In genomic region chr5:82169892-82170291, GRCh38 we compare ENCODE assay signal across 23 cellular contexts.
DNase-seq lines count a peak whose midpoint lies in the region; ATAC-seq, FAIRE-seq and TF ChIP-seq lines count a peak whose summit lies in the region.
"Had no signal": no experiment of that assay in that cellular context is flagged by ENCODE, and none has a peak within 500 bp of the region (broad histone marks: within the 10 kb centered on the region; RNA-seq: fewer than 3 reads in every experiment).

No MANE protein-coding gene starts in this region.

- H3K23me2 ChIP-seq in H9 (ENCODE audit: insufficient read length, low read depth, low read length, poor library complexity, severe bottlenecking) = no peaks in the 10 kb centered on the region

- POLR2A ChIA-PET in GM10248 (lab: Yijun Ruan, JAX) = no interaction called here

- no CpG with 5 or more reads among the region's 1 CpG for WGBS in H9 (ENCODE audit: extremely low coverage, insufficient read length, low lambda C conversion rate)
- 95% methylated on average over 1 of the region's 1 CpG for WGBS in esophagus muscularis mucosa

- no peak overlapping the region for H3K14ac ChIP-seq in H9 (ENCODE audit: insufficient read depth, low read length)

- H3K4me3 Mint-ChIP-seq in astrocyte (ENCODE audit: unreplicated experiment) = no peak overlapping the region
- no peak overlapping the region for H3K4me3 Mint-ChIP-seq in H9
- no peak overlapping the region for H3K4me3 Mint-ChIP-seq in natural killer cell treated with Interleukin-12 subunit alpha and Interleukin-12 subunit beta and Interleukin-15 and Interleukin-18, amount 100 ng/mL, for 72 hours
- H3K4me3 Mint-ChIP-seq: CD4-positive, CD25-positive, alpha-beta regulatory T cell; CD8-positive, alpha-beta memory T cell had no signal

- no peak overlapping the region for H2BK20ac ChIP-seq in H9 (ENCODE audit: low read depth, low read length, poor library complexity, severe bottlenecking)

- H2BK120ac ChIP-seq in H9 (ENCODE audit: low read depth, low read length, poor library complexity, severe bottlenecking) = no peak overlapping the region

- no peak overlapping the region for H3K23ac ChIP-seq in H9 (ENCODE audit: insufficient read length, low read depth, low read length)

- H3K36me3 Mint-ChIP-seq in astrocyte (ENCODE audit: low read depth, unreplicated experiment) = no peaks in the 10 kb centered on the region
- peaks cover 0 to 4% (median 0%) of the 10 kb centered on the region in 3 experiments; a peak in 1 of 7 replicates for H3K36me3 Mint-ChIP-seq in H9 (ENCODE audit: insufficient read depth in 1 of 3, low read depth in 3 of 3)
- no peaks in the 10 kb centered on the region for H3K36me3 Mint-ChIP-seq in natural killer cell treated with Interleukin-12 subunit alpha and Interleukin-12 subunit beta and Interleukin-15 and Interleukin-18, amount 100 ng/mL, for 72 hours
- H3K36me3 Mint-ChIP-seq: CD4-positive, CD25-positive, alpha-beta regulatory T cell had no signal

- no peak for ATAC-seq in natural killer cell treated with Interleukin-12 subunit alpha and Interleukin-12 subunit beta and Interleukin-15 and Interleukin-18, amount 100 ng/mL, for 72 hours
- no peak for ATAC-seq in GM21390 (IDR thresholded peaks at IDR 0.05; ENCODE audit: unreplicated experiment)

- H3K27me3 Mint-ChIP-seq in astrocyte (ENCODE audit: low read depth, unreplicated experiment) = no peaks in the 10 kb centered on the region
- H3K27me3 Mint-ChIP-seq in H9 (ENCODE audit: low read depth) = no peaks in the 10 kb centered on the region
- no peaks in the 10 kb centered on the region for H3K27me3 Mint-ChIP-seq in natural killer cell treated with Interleukin-12 subunit alpha and Interleukin-12 subunit beta and Interleukin-15 and Interleukin-18, amount 100 ng/mL, for 72 hours
- H3K27me3 Mint-ChIP-seq: CD4-positive, CD25-positive, alpha-beta regulatory T cell; CD8-positive, alpha-beta memory T cell had no signal

- peaks cover 27% of the 10 kb centered on the region for H3K4me1 Mint-ChIP-seq in astrocyte (ENCODE audit: low read depth, unreplicated experiment)
- peaks cover 36 to 39% of the 10 kb centered on the region in 2 experiments for H3K4me1 Mint-ChIP-seq in H9
- peaks cover 0 to 8% of the 10 kb centered on the region in 2 donors for H3K4me1 Mint-ChIP-seq in natural killer cell treated with Interleukin-12 subunit alpha and Interleukin-12 subunit beta and Interleukin-15 and Interleukin-18, amount 100 ng/mL, for 72 hours (ENCODE audit: low read depth in 2 of 2)

- no peak overlapping the region for H2BK5ac ChIP-seq in H9 (ENCODE audit: insufficient read length, low read length)

- no peak overlapping the region for H3K9ac ChIP-seq in astrocyte (ENCODE audit: low read length)
- no peak overlapping the region for H3K9ac ChIP-seq in H9 (ENCODE audit: extremely low read depth, insufficient read length, low read length)

- no peak for TF ChIP-seq POLR2A in esophagus muscularis mucosa (IDR thresholded peaks at IDR 0.05; ENCODE audit: low read depth)

- H4K91ac ChIP-seq in H9 (ENCODE audit: insufficient read length, low read depth, low read length) = no peak overlapping the region

- H4K8ac ChIP-seq in H9 (replicated peaks; ENCODE audit: insufficient read length, low read depth, low read length) = no peak overlapping the region

- H4K20me1 ChIP-seq in astrocyte (ENCODE audit: insufficient read depth, low read length) (no peaks in the 10 kb centered on the region), H9 (ENCODE audit: control insufficient read depth, insufficient read depth, insufficient read length) (no peaks in the 10 kb centered on the region)

- H3K4ac ChIP-seq in H9 (ENCODE audit: low read depth, low read length) = no peak overlapping the region

- H3K4me1 ChIP-seq in astrocyte (ENCODE audit: insufficient read depth, low read length) = peaks cover 12% of the 10 kb centered on the region
- H3K4me1 ChIP-seq in H9 (ENCODE audit: insufficient read depth, low read length) = peaks cover 4% of the 10 kb centered on the region; the same call in 1 of the 2 replicates
- peaks cover 11 to 30% (median 24%) of the 10 kb centered on the region in 4 donors for H3K4me1 ChIP-seq in esophagus muscularis mucosa

- H2BK15ac ChIP-seq in H9 (ENCODE audit: low read depth, low read length) = no peak overlapping the region

- no peak overlapping the region for H3K27ac Mint-ChIP-seq in astrocyte (ENCODE audit: unreplicated experiment)
- H3K27ac Mint-ChIP-seq in H9 = no peak overlapping the region; a peak in 1 of 7 replicates
- H3K27ac Mint-ChIP-seq in natural killer cell treated with Interleukin-12 subunit alpha and Interleukin-12 subunit beta and Interleukin-15 and Interleukin-18, amount 100 ng/mL, for 72 hours = no peak overlapping the region

- peak; percentile 10 for DNase-seq in GM10248 (ENCODE audit: extremely low spot score)
- peak; percentile 7 for DNase-seq in GM10266 (ENCODE audit: extremely low spot score)
- DNase-seq in NOMO-1 treated with DMSO at 0.1 percent for 48 hours (lab: John Stamatoyannopoulos, UW; ENCODE audit: unreplicated experiment) = peak; percentile 49
- DNase-seq in astrocyte (ENCODE audit: low read depth) = no peak
- DNase-seq in H9 = no peak
- no peak for DNase-seq in natural killer cell treated with Interleukin-12 subunit alpha and Interleukin-12 subunit beta and Interleukin-15 and Interleukin-18, amount 100 ng/mL, for 72 hours (ENCODE audit: low spot score)
- DNase-seq in esophagus muscularis mucosa (ENCODE audit: extremely low spot score) = no peak
- DNase-seq: ACHN; BE2C; C1 segment of cervical spinal cord; CD4-positive, CD25-positive, alpha-beta regulatory T cell; CD8-positive, alpha-beta memory T cell; COR-L47; DMS 273 treated with DMSO at 0.1 percent for 48 hours; DMS53; DND-41; EL; KG1 had no signal

- H2BK12ac ChIP-seq in H9 (ENCODE audit: insufficient read length, low read depth, low read length) = no peak overlapping the region

- H3K36me3 ChIP-seq in astrocyte (ENCODE audit: insufficient read depth, low read length) (no peaks in the 10 kb centered on the region), esophagus muscularis mucosa (no peaks in the 10 kb centered on the region)
- H3K36me3 ChIP-seq: BE2C, HAP-1 had no signal

- H3K79me1 ChIP-seq in H9 (ENCODE audit: insufficient read depth, low read depth, low read length, poor library complexity, severe bottlenecking) = no peaks in the 10 kb centered on the region

- FAIRE-seq in astrocyte (lab: Jason Lieb, UNC) = peak; percentile 17
- FAIRE-seq: A204.1, G401.6, H1 had no signal

- no peak overlapping the region for H2AK5ac ChIP-seq in H9 (ENCODE audit: insufficient read length, low read length)

- H4K5ac ChIP-seq in H9 (ENCODE audit: insufficient read length, low read depth, low read length) = no peak overlapping the region

- H2AFZ ChIP-seq in astrocyte (ENCODE audit: low read depth, low read length) (no peak overlapping the region), H9 (ENCODE audit: low read length) (no peak overlapping the region)

- no peak overlapping the region for H3K27ac ChIP-seq in astrocyte (ENCODE audit: low read depth, low read length)
- H3K27ac ChIP-seq in H9 (ENCODE audit: insufficient read length, low read depth, low read length) = no peak overlapping the region
- no peak overlapping the region for H3K27ac ChIP-seq in esophagus muscularis mucosa (replicated peaks in 1 of 4)

- H3K27me3 ChIP-seq in astrocyte (ENCODE audit: insufficient read depth, low read length) = no peaks in the 10 kb centered on the region
- H3K27me3 ChIP-seq in H9 (ENCODE audit: insufficient read depth, low read length) = no peaks in the 10 kb centered on the region
- H3K27me3 ChIP-seq in esophagus muscularis mucosa = no peaks in the 10 kb centered on the region
- H3K27me3 ChIP-seq: BE2C had no signal

- H3K56ac ChIP-seq in H9 (ENCODE audit: insufficient read length, low read depth, low read length) = no peak overlapping the region

- H3K79me2 ChIP-seq in astrocyte (ENCODE audit: insufficient read depth, low read length) (no peaks in the 10 kb centered on the region), H9 (ENCODE audit: insufficient read depth, low read length) (no peaks in the 10 kb centered on the region)

- no peak overlapping the region for H3T11ph ChIP-seq in H9 (ENCODE audit: low read length)

- intact Hi-C loops in esophagus muscularis mucosa (cut with DNase I) = loop anchor here (5.0 kb wide), 2 partner anchors 318 to 743 kb away; no protein-coding TSS in a partner anchor

- CTCF ChIA-PET in GM10248 (lab: Yijun Ruan, JAX) = interaction anchor here (0.9 to 1.4 kb wide), 2 partner anchors 22 to 56 kb away, joined by 3 to 4 read pairs; no protein-coding TSS in a partner anchor

- H3K9me3 Mint-ChIP-seq in astrocyte (ENCODE audit: unreplicated experiment) = no peaks in the 10 kb centered on the region
- H3K9me3 Mint-ChIP-seq in H9 = no peaks in the 10 kb centered on the region
- no peaks in the 10 kb centered on the region for H3K9me3 Mint-ChIP-seq in natural killer cell treated with Interleukin-12 subunit alpha and Interleukin-12 subunit beta and Interleukin-15 and Interleukin-18, amount 100 ng/mL, for 72 hours
- H3K9me3 Mint-ChIP-seq: CD8-positive, alpha-beta memory T cell had no signal

- TF ChIP-seq CTCF in GM10248 (IDR thresholded peaks at IDR 0.05; ENCODE audit: control extremely low read depth, extremely low read depth, low read depth, missing control alignments) (no peak), GM10266 (IDR thresholded peaks at IDR 0.05; ENCODE audit: control insufficient read depth, insufficient read depth, low read depth, missing control alignments) (no peak), astrocyte (IDR thresholded peaks at IDR 0.05; ENCODE audit: insufficient read depth, low read depth, low read length) (no peak), H9 (conservative IDR thresholded peaks at IDR 0.05) (no peak), esophagus muscularis mucosa (IDR thresholded peaks at IDR 0.05) (no peak)

- no peak overlapping the region for H3K18ac ChIP-seq in H9 (ENCODE audit: insufficient read length, low read depth, low read length)

- H3K4me2 ChIP-seq in astrocyte (ENCODE audit: low read length) (no peak overlapping the region), H9 (ENCODE audit: insufficient read depth, insufficient read length, low read length) (no peak overlapping the region)

- no peak for TF ChIP-seq EP300 in esophagus muscularis mucosa (IDR thresholded peaks at IDR 0.05)

- H3K4me3 ChIP-seq in astrocyte (ENCODE audit: insufficient read depth, low read depth, low read length) = no peak overlapping the region
- H3K4me3 ChIP-seq in esophagus muscularis mucosa = no peak overlapping the region
- H3K4me3 ChIP-seq: HAP-1 had no signal

- no peaks in the 10 kb centered on the region for H3K9me3 ChIP-seq in astrocyte (ENCODE audit: insufficient read depth, low read depth, low read length)
- H3K9me3 ChIP-seq in H9 (ENCODE audit: control insufficient read depth, low read depth, low read length) = no peaks in the 10 kb centered on the region
- no peaks in the 10 kb centered on the region for H3K9me3 ChIP-seq in esophagus muscularis mucosa
- H3K9me3 ChIP-seq: BE2C, HAP-1 had no signal

Comparison
In these comparisons a context has a peak if more than half of its experiments do, and no peak if none do; other contexts are left out.
1. DNase-seq: peak in GM10248 (single experiment), GM10266 (single experiment) and NOMO-1 treated with DMSO at 0.1 percent for 48 hours (single experiment); none in astrocyte (single experiment), H9 (single experiment), natural killer cell treated with Interleukin-12 subunit alpha and Interleukin-12 subunit beta and Interleukin-15 and Interleukin-18, amount 100 ng/mL, for 72 hours (single experiment) and esophagus muscularis mucosa (single experiment).